In genomic region chr9:21854594-21854993, GRCh38 we compare ENCODE assay signal across 11 cellular contexts. TPM values are rescaled to one million over a fixed set of nuclear protein-coding genes. Genes with fewer than 3 reads are reported as not detected.
DNase-seq lines count a peak whose midpoint lies in the region; ATAC-seq and TF ChIP-seq lines count a peak whose summit lies in the region.
"Had no signal": no experiment of that assay in that cellular context is flagged by ENCODE, and none has a peak within 500 bp of the region (broad histone marks: within the 10 kb centered on the region; RNA-seq: fewer than 3 reads in every experiment).

No MANE protein-coding gene starts in this region.

- no peaks in the 10 kb centered on the region for H3K9me3 ChIP-seq in sigmoid colon
- H3K9me3 ChIP-seq: BE2C had no signal

- no peak for ATAC-seq in effector memory CD8-positive, alpha-beta T cell (replicated peaks)

- no peak overlapping the region for H3K27ac ChIP-seq in sigmoid colon

- TF ChIP-seq POLR2A in sigmoid colon (IDR thresholded peaks at IDR 0.05) = no peak

- no peaks in the 10 kb centered on the region for H3K4me1 ChIP-seq in sigmoid colon
- H3K4me1 ChIP-seq: BE2C had no signal

- no peaks in the 10 kb centered on the region for H3K27me3 ChIP-seq in sigmoid colon
- H3K27me3 ChIP-seq: BE2C had no signal

- intact Hi-C loops in sigmoid colon (cut with DNase I) = no loop called here

- no peak overlapping the region for H3K27ac Mint-ChIP-seq in effector memory CD8-positive, alpha-beta T cell

- no peak overlapping the region for H3K4me3 Mint-ChIP-seq in effector memory CD8-positive, alpha-beta T cell
- H3K4me3 Mint-ChIP-seq: nephron had no signal

- WGBS in sigmoid colon, 2 donors = 73 to 88% methylated on average over 11 of the region's 11 CpGs

- H3K27me3 Mint-ChIP-seq in effector memory CD8-positive, alpha-beta T cell = no peaks in the 10 kb centered on the region

- H3K36me3 Mint-ChIP-seq in effector memory CD8-positive, alpha-beta T cell (ENCODE audit: insufficient read depth) = peaks cover 14% of the 10 kb centered on the region

- peaks cover 0 to 66% (median 18%) of the 10 kb centered on the region in 4 donors for H3K36me3 ChIP-seq in sigmoid colon

- no peaks in the 10 kb centered on the region for H3K9me3 Mint-ChIP-seq in effector memory CD8-positive, alpha-beta T cell

- TF ChIP-seq CTCF in fibroblast of villous mesenchyme (IDR thresholded peaks at IDR 0.05; ENCODE audit: insufficient read depth, low read depth, low read length) (no peak), sigmoid colon (IDR thresholded peaks at IDR 0.05) (no peak)

- peaks cover 17 to 29% of the 10 kb centered on the region in 2 donors for H3K4me1 Mint-ChIP-seq in effector memory CD8-positive, alpha-beta T cell (ENCODE audit: low read depth in 2 of 2)
- H3K4me1 Mint-ChIP-seq: nephron had no signal

- TF ChIP-seq EP300 in sigmoid colon (IDR thresholded peaks at IDR 0.05) = no peak

- H3K4me3 ChIP-seq in fibroblast of villous mesenchyme (ENCODE audit: low read depth, low read length) = no peak overlapping the region
- no peak overlapping the region for H3K4me3 ChIP-seq in sigmoid colon

- DNase-seq in EL (peak; percentile 67), RPMI7951 (ENCODE audit: low read depth) (peak; percentile 59), fibroblast of villous mesenchyme (ENCODE audit: low read depth) (peak; percentile 77), mucosa of gallbladder (ENCODE audit: low spot score) (peak; percentile 78), NCI-H2081 treated with DMSO at 0.1 percent for 48 hours (lab: John Stamatoyannopoulos, UW) (no peak), sigmoid colon (no peak), DMS79 treated with DMSO at 0.1 percent for 48 hours (lab: John Stamatoyannopoulos, UW) (no peak)
- DNase-seq in effector memory CD8-positive, alpha-beta T cell = no peak
- DNase-seq: BE2C; stimulated activated CD4-positive, alpha-beta T cell treated with anti-CD3 and anti-CD28 coated beads, Interleukin-15, amount 100 ng/mL, for 24 hours had no signal

RNA-seq across cellular contexts. Expression of gene MTAP, which starts 52.2 kb away (rescaled TPM):
- total RNA-seq in RPMI7951 (2014; rRNA removed; shearing (Covaris generic)) = 25.7 and 34.0 TPM in 2 replicates
- 26.4 and 36.7 TPM in 2 replicates for total RNA-seq in fibroblast of villous mesenchyme
- 29.2 TPM for total RNA-seq in mucosa of gallbladder
- 10 to 100 TPM; 19.9 to 28.5 (median 23.7) TPM for total RNA-seq in sigmoid colon
- 10 to 100 TPM in 1 of 3 donors, 1 to 10 TPM in 2; 7.6 to 13.5 (median 7.8) TPM for polyA plus RNA-seq in sigmoid colon

Comparison
In these comparisons a context has a peak if more than half of its experiments do, and no peak if none do; other contexts are left out.
1. DNase-seq: peak in EL (single experiment), RPMI7951 (single experiment), fibroblast of villous mesenchyme (single experiment) and mucosa of gallbladder (single experiment); none in NCI-H2081 treated with DMSO at 0.1 percent for 48 hours (single experiment), sigmoid colon (single experiment), DMS79 treated with DMSO at 0.1 percent for 48 hours (single experiment) and effector memory CD8-positive, alpha-beta T cell (0 of 3).